9 cellular contexts compared by ENCODE assay signal in the genomic region with DNA sequence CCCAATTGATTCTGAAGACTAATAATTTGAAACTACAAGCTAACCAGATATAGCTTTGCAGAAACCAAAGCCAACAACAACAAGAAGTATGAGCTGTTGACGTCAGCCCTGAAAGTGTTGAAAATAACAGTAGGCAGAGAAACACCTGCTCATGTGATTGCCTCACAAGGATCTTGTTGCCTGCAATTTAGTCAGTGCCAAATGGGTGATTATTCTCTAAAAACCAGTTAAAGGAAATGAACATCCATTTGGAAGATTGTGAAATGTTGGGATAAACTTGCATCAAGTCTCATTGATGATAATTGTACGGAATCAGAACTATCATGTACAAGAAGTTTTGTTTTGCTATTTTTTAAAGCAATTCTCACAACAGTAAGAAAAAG. TPM values are rescaled to one million over a fixed set of nuclear protein-coding genes. Genes with fewer than 3 reads are reported as not detected.
DNase-seq lines count a peak whose midpoint lies in the region; ATAC-seq and TF ChIP-seq lines count a peak whose summit lies in the region.
"Had no signal": no experiment of that assay in that cellular context is flagged by ENCODE, and none has a peak within 500 bp of the region (broad histone marks: within the 10 kb centered on the region; RNA-seq: fewer than 3 reads in every experiment).

No MANE protein-coding gene starts in this region.

- no peak overlapping the region for H3K18ac ChIP-seq in mesendoderm (ENCODE audit: low read length)

- no peak overlapping the region for H3K23ac ChIP-seq in mesendoderm (ENCODE audit: low read length)

- H3K9me3 Mint-ChIP-seq in activated naive CD8-positive, alpha-beta T cell treated with anti-CD3 and anti-CD28 coated beads for 36 hours: no peaks in the 10 kb centered on the region

- no peak overlapping the region for H3K9ac ChIP-seq in mesendoderm (ENCODE audit: low read length)

- H2BK5ac ChIP-seq in mesendoderm (ENCODE audit: low read length): no peak overlapping the region

- peak; percentile 49 for ATAC-seq in GM19395 (IDR thresholded peaks at IDR 0.05; ENCODE audit: unreplicated experiment)
- ATAC-seq in HG03439 (IDR thresholded peaks at IDR 0.05; ENCODE audit: unreplicated experiment): peak; percentile 45
- ATAC-seq in gastrocnemius medialis: peak; percentile 48 to 60
- ATAC-seq: HCT116 had no signal

- H2AK5ac ChIP-seq in mesendoderm (ENCODE audit: low read length): no peak overlapping the region

- in situ Hi-C loops in gastrocnemius medialis (cut with MboI; ENCODE audit: low sequenced_read_pairs in 4 of 4): no loop called here

- no peak for TF ChIP-seq CTCF in GM06990 (IDR thresholded peaks at IDR 0.05; ENCODE audit: insufficient read depth, low read length, poor library complexity, severe bottlenecking)
- no peak for TF ChIP-seq CTCF in gastrocnemius medialis (IDR thresholded peaks at IDR 0.05 in 4 of 5, conservative IDR thresholded peaks at IDR 0.05 in 1 of 5)

- no peaks in the 10 kb centered on the region for H3K27me3 ChIP-seq in GM06990 (replicated peaks; ENCODE audit: control insufficient read depth, insufficient read depth, low read length)
- no peaks in the 10 kb centered on the region for H3K27me3 ChIP-seq in gastrocnemius medialis
- H3K27me3 ChIP-seq in mesendoderm (ENCODE audit: insufficient read depth, low read length, poor library complexity): no peaks in the 10 kb centered on the region

- DNase-seq in GM06990 (ENCODE audit: extremely low read depth, insufficient read length): peak; percentile 65
- DNase-seq in activated naive CD8-positive, alpha-beta T cell treated with anti-CD3 and anti-CD28 coated beads for 36 hours: no peak
- DNase-seq in gastrocnemius medialis: no peak
- no peak for DNase-seq in hippocampal formation (lab: John Stamatoyannopoulos, UW)
- no peak for DNase-seq in NCI-H226
- no peak for DNase-seq in mesendoderm

- TF ChIP-seq POLR2A in gastrocnemius medialis (IDR thresholded peaks at IDR 0.05): no peak

- H3K36me3 ChIP-seq in GM06990 (ENCODE audit: control insufficient read depth, insufficient read depth, low read length) (no peaks in the 10 kb centered on the region; the same call in 1 of the 2 replicates), gastrocnemius medialis (no peaks in the 10 kb centered on the region), mesendoderm (ENCODE audit: control insufficient read depth, insufficient read depth, low read length) (no peaks in the 10 kb centered on the region)

- no peak overlapping the region for H2BK120ac ChIP-seq in mesendoderm (ENCODE audit: low read depth, low read length)

- WGBS in mesendoderm (ENCODE audit: extremely low coverage, insufficient coverage, low lambda C conversion rate): no CpG with 5 or more reads among the region's 2 CpGs

- peaks cover 4% of the 10 kb centered on the region for H3K27me3 Mint-ChIP-seq in activated naive CD8-positive, alpha-beta T cell treated with anti-CD3 and anti-CD28 coated beads for 36 hours

- no peak overlapping the region for H3K27ac ChIP-seq in gastrocnemius medialis
- H3K27ac ChIP-seq in mesendoderm (ENCODE audit: low read depth, low read length): no peak overlapping the region

- no peak overlapping the region for H3K4me2 ChIP-seq in mesendoderm (ENCODE audit: low read length)

- H3K56ac ChIP-seq in mesendoderm (ENCODE audit: low read length): no peak overlapping the region

- no peak overlapping the region for H4K5ac ChIP-seq in mesendoderm (ENCODE audit: low read length)

- H3K79me1 ChIP-seq in mesendoderm (ENCODE audit: low read length): no peaks in the 10 kb centered on the region

- H3K27ac Mint-ChIP-seq in activated naive CD8-positive, alpha-beta T cell treated with anti-CD3 and anti-CD28 coated beads for 36 hours: peak overlapping the region; percentile 97

- no peak overlapping the region for H4K8ac ChIP-seq in mesendoderm (ENCODE audit: low read depth, low read length)

- H2BK15ac ChIP-seq in mesendoderm (replicated peaks; ENCODE audit: low read depth): no peak overlapping the region

- H3K4me1 ChIP-seq in gastrocnemius medialis (no peaks in the 10 kb centered on the region), mesendoderm (ENCODE audit: control insufficient read depth, low read depth, low read length) (no peaks in the 10 kb centered on the region)

- H3K36me3 Mint-ChIP-seq in activated naive CD8-positive, alpha-beta T cell treated with anti-CD3 and anti-CD28 coated beads for 36 hours: peaks cover 75% of the 10 kb centered on the region

- H3K9me3 ChIP-seq in gastrocnemius medialis: no peaks in the 10 kb centered on the region

- no peaks in the 10 kb centered on the region for H3K79me2 ChIP-seq in mesendoderm (ENCODE audit: control insufficient read depth, insufficient read depth, low read length)

- peaks cover 32% of the 10 kb centered on the region for H3K4me1 Mint-ChIP-seq in activated naive CD8-positive, alpha-beta T cell treated with anti-CD3 and anti-CD28 coated beads for 36 hours

- H3K4me3 ChIP-seq in GM06990 (replicated peaks; ENCODE audit: low read depth, low read length) (peak overlapping the region; percentile 90), gastrocnemius medialis (no peak overlapping the region), mesendoderm (ENCODE audit: low read length) (no peak overlapping the region)

- no peak overlapping the region for H3K4ac ChIP-seq in mesendoderm (ENCODE audit: low read depth, low read length)

- peak overlapping the region; percentile 93 for H3K4me3 Mint-ChIP-seq in activated naive CD8-positive, alpha-beta T cell treated with anti-CD3 and anti-CD28 coated beads for 36 hours

- intact Hi-C loops in gastrocnemius medialis (cut with DNase I; ENCODE audit: low total_unique reads): no loop called here

RNA-seq across cellular contexts. Expression of gene CYTIP, which starts 2.8 kb away (rescaled TPM):
- 100 to 1,000 TPM; 302 to 304 TPM for total RNA-seq in activated naive CD8-positive, alpha-beta T cell treated with anti-CD3 and anti-CD28 coated beads for 36 hours
- total RNA-seq in gastrocnemius medialis: 1 to 10 TPM in 3 of 4 donors, under 1 TPM in 1; 0.19 to 1.9 (median 1.6) TPM
- polyA plus RNA-seq in mesendoderm (2013, experiment 1 of 2): 0.20 TPM
- 0.10 TPM for polyA plus RNA-seq in mesendoderm (2013, experiment 2 of 2)

Comparison
In these comparisons a context has a peak if more than half of its experiments do, and no peak if none do; other contexts are left out.
1. RNA of gene CYTIP, which starts 2.8 kb away (total RNA-seq): 302 to 304 TPM in activated naive CD8-positive, alpha-beta T cell treated with anti-CD3 and anti-CD28 coated beads for 36 hours; 0.19 to 1.9 TPM in gastrocnemius medialis; every median in the first group is over 100 times any median in the second.
2. Peak in every context shown above with its lines, with median percentiles within 50 percentile points of each other: ATAC-seq.